15 cellular contexts compared by ENCODE assay signal in the genomic region with DNA sequence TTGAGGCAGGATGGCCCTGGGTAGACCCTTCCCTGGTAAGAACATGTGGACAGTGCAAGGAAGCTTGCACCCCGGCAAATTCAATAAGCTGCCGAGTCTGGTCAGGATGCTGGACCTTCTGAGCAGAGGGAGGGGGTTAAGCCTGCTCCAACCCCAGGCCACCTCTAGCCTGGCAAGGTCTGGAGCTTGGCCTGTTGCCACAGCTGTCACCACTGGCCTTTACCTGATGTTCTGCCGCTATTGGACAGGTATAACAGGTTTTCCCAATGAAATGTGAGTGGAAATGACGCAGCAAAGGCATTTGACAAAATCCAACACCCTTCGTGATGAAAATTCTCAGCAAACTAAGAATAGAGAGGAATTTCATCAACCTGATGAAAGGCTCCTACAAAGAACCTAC. TPM values are rescaled to one million over a fixed set of nuclear protein-coding genes. Genes with fewer than 3 reads are reported as not detected.
DNase-seq lines count a peak whose midpoint lies in the region; ATAC-seq and TF ChIP-seq lines count a peak whose summit lies in the region.
"Had no signal": no experiment of that assay in that cellular context is flagged by ENCODE, and none has a peak within 500 bp of the region (broad histone marks: within the 10 kb centered on the region; RNA-seq: fewer than 3 reads in every experiment).

No MANE protein-coding gene starts in this region.

- H3K9me2 ChIP-seq in PC-3 (replicated peaks; ENCODE audit: low read length): no peaks in the 10 kb centered on the region

- POLR2A ChIA-PET in activated CD4-positive, alpha-beta memory T cell treated with anti-CD3 and anti-CD28 coated beads, Interleukin-2, amount 10 ng/mL, durations not matched to agents 7 days and 5 days (lab: Charles Lee): interaction anchor here (1.2 kb wide), 1 partner anchor 481 kb away, joined by 3 read pairs; no protein-coding TSS in a partner anchor
- POLR2A ChIA-PET in activated CD4-positive, alpha-beta memory T cell treated with anti-CD3 and anti-CD28 coated beads for 36 hours (lab: Charles Lee): no interaction called here
- POLR2A ChIA-PET in PC-3 (lab: Charles Lee; ENCODE audit: unreplicated experiment): no interaction called here

- intact Hi-C loops in activated CD4-positive, alpha-beta memory T cell treated with anti-CD3 and anti-CD28 coated beads for 36 hours (cut with micrococcal nuclease): loop anchor here (5.0 kb wide), 1 partner anchor 141 kb away; the partner anchor contains the start of gene AP3S2
- intact Hi-C loops in PC-3 (cut with micrococcal nuclease): no loop called here

- H3F3A ChIP-seq in PC-3 (ENCODE audit: low read length, unreplicated experiment): no peaks in the 10 kb centered on the region

- H3K36me3 ChIP-seq in PC-3 (ENCODE audit: low read depth, low read length) (0 out of 2 replicates have a peak, but pooled peaks cover 3% of the 10 kb centered on the region), subcutaneous abdominal adipose tissue (ENCODE audit: control insufficient read depth in 5 of 5, insufficient read depth in 5 of 5, low read length in 5 of 5) (no peaks in the 10 kb centered on the region)
- H3K36me3 ChIP-seq: heart left ventricle, lower lobe of right lung, right atrium auricular region, tibial artery had no signal

- H3K9me3 Mint-ChIP-seq in activated CD4-positive, alpha-beta memory T cell treated with anti-CD3 and anti-CD28 coated beads, Interleukin-2, amount 10 ng/mL, durations not matched to agents 7 days and 5 days: no peaks in the 10 kb centered on the region
- no peaks in the 10 kb centered on the region for H3K9me3 Mint-ChIP-seq in activated CD4-positive, alpha-beta memory T cell treated with anti-CD3 and anti-CD28 coated beads for 36 hours
- no peaks in the 10 kb centered on the region for H3K9me3 Mint-ChIP-seq in immature natural killer cell
- H3K9me3 Mint-ChIP-seq in activated T-cell treated with anti-CD3 and anti-CD28 coated beads, Interleukin-2, amount 50 U/mL, for 24 hours: no peaks in the 10 kb centered on the region

- ATAC-seq in PC-3 (no peak), HG03039 (IDR thresholded peaks at IDR 0.05; ENCODE audit: unreplicated experiment) (no peak)

- H3K4me2 ChIP-seq in PC-3 (ENCODE audit: low read length): peak overlapping the region; percentile 98

- no peak overlapping the region for H3K27ac Mint-ChIP-seq in activated CD4-positive, alpha-beta memory T cell treated with anti-CD3 and anti-CD28 coated beads, Interleukin-2, amount 10 ng/mL, durations not matched to agents 7 days and 5 days
- no peak overlapping the region for H3K27ac Mint-ChIP-seq in activated CD4-positive, alpha-beta memory T cell treated with anti-CD3 and anti-CD28 coated beads for 36 hours
- H3K27ac Mint-ChIP-seq in immature natural killer cell: no peak overlapping the region
- no peak overlapping the region for H3K27ac Mint-ChIP-seq in activated T-cell treated with anti-CD3 and anti-CD28 coated beads, Interleukin-2, amount 50 U/mL, for 24 hours

- peak overlapping the region; percentile 89 for H3K9ac ChIP-seq in PC-3 (ENCODE audit: low read length)
- peak overlapping the region in 1 of 5 donors; percentile 61 for H3K9ac ChIP-seq in subcutaneous abdominal adipose tissue (ENCODE audit: low read length in 5 of 5)

- BruUV-seq in PC-3 (replicated peaks; lab: Mats Ljungman, UMichigan): no TSS peak

- peaks cover 6% of the 10 kb centered on the region for H3K4me1 Mint-ChIP-seq in activated CD4-positive, alpha-beta memory T cell treated with anti-CD3 and anti-CD28 coated beads, Interleukin-2, amount 10 ng/mL, durations not matched to agents 7 days and 5 days
- peaks cover 3% of the 10 kb centered on the region for H3K4me1 Mint-ChIP-seq in activated CD4-positive, alpha-beta memory T cell treated with anti-CD3 and anti-CD28 coated beads for 36 hours (ENCODE audit: low read depth)
- H3K4me1 Mint-ChIP-seq in immature natural killer cell: peaks cover 6 to 8% of the 10 kb centered on the region in 2 donors
- H3K4me1 Mint-ChIP-seq in activated T-cell treated with anti-CD3 and anti-CD28 coated beads, Interleukin-2, amount 50 U/mL, for 24 hours (ENCODE audit: low read depth): peaks cover 7% of the 10 kb centered on the region

- H3K4me3 ChIP-seq in PC-3 (ENCODE audit: low read length): peak overlapping the region; percentile 89; the same call in 1 of the 2 replicates
- peak overlapping the region in 4 of 5 donors; percentile 23 to 73 (median 55) for H3K4me3 ChIP-seq in subcutaneous abdominal adipose tissue (ENCODE audit: low read depth in 1 of 5, low read length in 5 of 5)

- H3K9me3 ChIP-seq in PC-3 (ENCODE audit: low read length) (no peaks in the 10 kb centered on the region), subcutaneous abdominal adipose tissue (ENCODE audit: control insufficient read depth in 5 of 5, low read length in 5 of 5) (no peaks in the 10 kb centered on the region)
- H3K9me3 ChIP-seq: heart left ventricle, lower lobe of right lung, right atrium auricular region, tibial artery had no signal

- peak overlapping the region; percentile 83 for H3K27ac ChIP-seq in PC-3 (ENCODE audit: low read length)
- H3K27ac ChIP-seq in subcutaneous abdominal adipose tissue (ENCODE audit: low read depth, low read length): no peak overlapping the region

- peaks cover 17% of the 10 kb centered on the region for H3K27me3 Mint-ChIP-seq in activated CD4-positive, alpha-beta memory T cell treated with anti-CD3 and anti-CD28 coated beads, Interleukin-2, amount 10 ng/mL, durations not matched to agents 7 days and 5 days
- H3K27me3 Mint-ChIP-seq in activated CD4-positive, alpha-beta memory T cell treated with anti-CD3 and anti-CD28 coated beads for 36 hours: peaks cover 8% of the 10 kb centered on the region
- peaks cover 3 to 16% (median 6%) of the 10 kb centered on the region in 3 donors for H3K27me3 Mint-ChIP-seq in immature natural killer cell (ENCODE audit: low read depth in 3 of 3)
- H3K27me3 Mint-ChIP-seq in activated T-cell treated with anti-CD3 and anti-CD28 coated beads, Interleukin-2, amount 50 U/mL, for 24 hours: peaks cover 17% of the 10 kb centered on the region

- no peaks in the 10 kb centered on the region for H4K20me1 ChIP-seq in PC-3 (ENCODE audit: low read length)

- peaks cover 38% of the 10 kb centered on the region for H3K79me2 ChIP-seq in PC-3 (ENCODE audit: low read length)

- no peaks in the 10 kb centered on the region for H3K27me3 ChIP-seq in PC-3 (ENCODE audit: low read length)
- H3K27me3 ChIP-seq in subcutaneous abdominal adipose tissue (ENCODE audit: control insufficient read depth in 5 of 5, insufficient read depth in 4 of 5, low read length in 5 of 5): peaks cover 0 to 10% (median 0%) of the 10 kb centered on the region in 5 donors
- H3K27me3 ChIP-seq: right atrium auricular region had no signal

- DNase-seq in activated CD4-positive, alpha-beta memory T cell treated with anti-CD3 and anti-CD28 coated beads, Interleukin-2, amount 10 ng/mL, durations not matched to agents 7 days and 5 days: no peak
- DNase-seq in activated CD4-positive, alpha-beta memory T cell treated with anti-CD3 and anti-CD28 coated beads for 36 hours: no peak
- DNase-seq in PC-3 (peak; percentile 89), immature natural killer cell (no peak), cerebellar cortex (ENCODE audit: low spot score) (no peak)
- DNase-seq in activated T-cell treated with anti-CD3 and anti-CD28 coated beads, Interleukin-2, amount 50 U/mL, for 24 hours: no peak
- DNase-seq: activated CD8-positive, alpha-beta memory T cell treated with anti-CD3 and anti-CD28 coated beads, Interleukin-2, amount 50 U/mL, for 4 hours; AML-193; lower lobe of right lung; NCI-H2081; tibial artery had no signal

- H3K4me3 Mint-ChIP-seq in activated CD4-positive, alpha-beta memory T cell treated with anti-CD3 and anti-CD28 coated beads, Interleukin-2, amount 10 ng/mL, durations not matched to agents 7 days and 5 days: peak overlapping the region; percentile 30
- H3K4me3 Mint-ChIP-seq in activated CD4-positive, alpha-beta memory T cell treated with anti-CD3 and anti-CD28 coated beads for 36 hours: no peak overlapping the region
- H3K4me3 Mint-ChIP-seq in immature natural killer cell: peak overlapping the region; percentile 38 to 58 (median 46)
- H3K4me3 Mint-ChIP-seq in activated T-cell treated with anti-CD3 and anti-CD28 coated beads, Interleukin-2, amount 50 U/mL, for 24 hours: no peak overlapping the region

- H3K4me1 ChIP-seq in PC-3 (ENCODE audit: insufficient read depth, low read length) (peaks cover 69% of the 10 kb centered on the region), subcutaneous abdominal adipose tissue (ENCODE audit: control insufficient read depth in 5 of 5, insufficient read depth in 5 of 5, low read length in 5 of 5) (peaks cover 2 to 48% (median 45%) of the 10 kb centered on the region in 5 donors)

- no peak overlapping the region for H2AFZ ChIP-seq in PC-3 (ENCODE audit: low read length)

- TF ChIP-seq CTCF in PC-3 (conservative IDR thresholded peaks at IDR 0.05; ENCODE audit: low read depth, low read length): no peak

- no peaks in the 10 kb centered on the region for H3K36me3 Mint-ChIP-seq in activated CD4-positive, alpha-beta memory T cell treated with anti-CD3 and anti-CD28 coated beads, Interleukin-2, amount 10 ng/mL, durations not matched to agents 7 days and 5 days (ENCODE audit: low read depth)
- H3K36me3 Mint-ChIP-seq in activated CD4-positive, alpha-beta memory T cell treated with anti-CD3 and anti-CD28 coated beads for 36 hours: no peaks in the 10 kb centered on the region
- no peaks in the 10 kb centered on the region for H3K36me3 Mint-ChIP-seq in immature natural killer cell
- H3K36me3 Mint-ChIP-seq in activated T-cell treated with anti-CD3 and anti-CD28 coated beads, Interleukin-2, amount 50 U/mL, for 24 hours (ENCODE audit: low read depth): no peaks in the 10 kb centered on the region

- CTCF ChIA-PET in activated CD4-positive, alpha-beta memory T cell treated with anti-CD3 and anti-CD28 coated beads, Interleukin-2, amount 10 ng/mL, durations not matched to agents 7 days and 5 days (lab: Charles Lee): interaction anchor here (0.7 to 6.2 kb wide), 4 partner anchors 10 to 123 kb away, joined by 3 to 31 read pairs (median 6); no protein-coding TSS in a partner anchor
- CTCF ChIA-PET in activated CD4-positive, alpha-beta memory T cell treated with anti-CD3 and anti-CD28 coated beads for 36 hours (lab: Charles Lee): interaction anchor here (2.2 to 4.5 kb wide), 4 partner anchors 10 to 136 kb away, joined by 9 to 37 read pairs (median 20); no protein-coding TSS in a partner anchor
- CTCF ChIA-PET in PC-3 (lab: Charles Lee): interaction anchor here (0.6 kb wide), 1 partner anchor 9 kb away, joined by 5 read pairs; no protein-coding TSS in a partner anchor

RNA-seq across cellular contexts. Expression of gene MESP1, which starts 0.7 kb away (rescaled TPM):
- total RNA-seq in activated CD4-positive, alpha-beta memory T cell treated with anti-CD3 and anti-CD28 coated beads, Interleukin-2, amount 10 ng/mL, durations not matched to agents 7 days and 5 days: 1 to 10 TPM; 3.2 to 3.5 TPM
- 1 to 10 TPM; 4.6 to 6.7 TPM for total RNA-seq in activated CD4-positive, alpha-beta memory T cell treated with anti-CD3 and anti-CD28 coated beads for 36 hours
- total RNA-seq in PC-3 (2014; rRNA removed): 32.9 and 49.4 TPM in 2 replicates
- 1 to 10 TPM; 1.8 to 5.4 (median 4.5) TPM for polyA plus RNA-seq in immature natural killer cell

RNA-seq across cellular contexts. Expression of gene MESP2, which starts 24.4 kb away (rescaled TPM):
- total RNA-seq in activated CD4-positive, alpha-beta memory T cell treated with anti-CD3 and anti-CD28 coated beads, Interleukin-2, amount 10 ng/mL, durations not matched to agents 7 days and 5 days: not detected
- total RNA-seq in activated CD4-positive, alpha-beta memory T cell treated with anti-CD3 and anti-CD28 coated beads for 36 hours: not detected
- 1.1 and 1.3 TPM in 2 replicates for total RNA-seq in PC-3 (2014; rRNA removed)
- polyA plus RNA-seq in immature natural killer cell: not detected
- total RNA-seq: lower lobe of right lung, right atrium auricular region had no signal

Comparison
In these comparisons a context has a peak if more than half of its experiments do, and no peak if none do; other contexts are left out.
1. H3K4me3 Mint-ChIP-seq: peak in activated CD4-positive, alpha-beta memory T cell treated with anti-CD3 and anti-CD28 coated beads, Interleukin-2, amount 10 ng/mL, durations not matched to agents 7 days and 5 days (single experiment) and immature natural killer cell (5 of 5); none in activated CD4-positive, alpha-beta memory T cell treated with anti-CD3 and anti-CD28 coated beads for 36 hours (single experiment) and activated T-cell treated with anti-CD3 and anti-CD28 coated beads, Interleukin-2, amount 50 U/mL, for 24 hours (single experiment).